Comparison of ENCODE assay signal across 22 cellular contexts in genomic region chr5:4028384-4028783, GRCh38.
"Had no signal": no experiment of that assay in that cellular context is flagged by ENCODE, and none has a peak within 500 bp of the region (broad histone marks: within the 10 kb centered on the region; RNA-seq: fewer than 3 reads in every experiment).

No MANE protein-coding gene starts in this region.

- H3K9me3 ChIP-seq: gastrocnemius medialis, prostate gland, right atrium auricular region, thyroid gland, uterus had no signal

- H3K27me3 ChIP-seq: gastrocnemius medialis, hepatocyte, neural progenitor cell, right atrium auricular region, stomach, thyroid gland, uterus had no signal

- H3K36me3 ChIP-seq: gastrocnemius medialis, neural progenitor cell, prostate gland, right atrium auricular region, stomach, thyroid gland, uterus had no signal

- H3K4me3 ChIP-seq: gastrocnemius medialis, hepatocyte, neural progenitor cell, prostate gland, right atrium auricular region, stomach, thyroid gland, uterus had no signal

- H3K4me2 ChIP-seq: hepatocyte, neural progenitor cell had no signal

- DNase-seq: caudate nucleus; cerebellar nuclear complex; cortex of kidney; effector memory CD8-positive, alpha-beta T cell; foreskin fibroblast; gastrocnemius medialis; head of caudate nucleus; left cardiac atrium; naive thymus-derived CD4-positive, alpha-beta T cell; stimulated activated CD4-positive, alpha-beta T cell treated with anti-CD3 and anti-CD28 coated beads, Interleukin-2, amount 100 ng/mL, for 24 hours; stimulated activated CD4-positive, alpha-beta T cell treated with anti-CD3 and anti-CD28 coated beads, Interleukin-4, amount 100 ng/mL, for 24 hours; stimulated activated naive CD4-positive, alpha-beta T cell treated with Interleukin-2 at 50 U/mL for 16 hours; stomach; thyroid gland; trophoblast cell; uterus had no signal

- H3K4me1 ChIP-seq: gastrocnemius medialis, neural progenitor cell, prostate gland, right atrium auricular region, stomach, thyroid gland, uterus had no signal

- H3K9ac ChIP-seq: neural progenitor cell had no signal

- ATAC-seq: effector memory CD8-positive, alpha-beta T cell; gastrocnemius medialis; left cardiac atrium; naive thymus-derived CD4-positive, alpha-beta T cell; sciatic nerve; stimulated activated effector memory CD8-positive, alpha-beta T cell treated with anti-CD3 and anti-CD28 coated beads, Interleukin-12 subunit alpha, Interleukin-12 subunit beta, amount 100 ng/mL, for 72 hours had no signal

- H3K27ac ChIP-seq: gastrocnemius medialis, hepatocyte, neural progenitor cell, prostate gland, stomach, thyroid gland, uterus had no signal

- H2AFZ ChIP-seq: hepatocyte, neural progenitor cell had no signal

- H3K79me2 ChIP-seq: hepatocyte had no signal
